In the genomic region with DNA sequence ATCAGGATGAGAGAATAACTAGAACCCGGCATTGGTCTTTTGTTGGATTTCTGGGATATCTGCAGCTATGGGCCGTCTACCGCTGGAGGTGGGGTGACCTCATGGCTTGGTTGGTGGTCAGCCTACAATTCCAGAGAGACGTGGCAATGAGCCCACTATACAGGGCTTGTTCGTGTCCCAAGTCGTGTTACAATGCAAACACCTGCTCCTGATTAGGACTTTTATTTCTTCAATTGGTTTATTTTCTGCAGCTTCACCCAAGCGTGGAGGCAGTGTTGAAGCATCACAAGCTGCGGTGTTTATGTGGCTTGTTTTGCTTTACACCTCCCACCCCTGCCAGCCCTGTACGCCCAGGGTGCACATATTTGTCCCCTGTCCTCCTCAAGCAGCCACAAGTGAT, we compare ENCODE assay signal across 26 cellular contexts.
DNase-seq lines count a peak whose midpoint lies in the region; ATAC-seq and TF ChIP-seq lines count a peak whose summit lies in the region.
"Had no signal": no experiment of that assay in that cellular context is flagged by ENCODE, and none has a peak within 500 bp of the region (broad histone marks: within the 10 kb centered on the region; RNA-seq: fewer than 3 reads in every experiment).

No MANE protein-coding gene starts in this region.

- peak overlapping the region; percentile 70 for H4K91ac ChIP-seq in mesenchymal stem cell (ENCODE audit: low read length)

- H3K14ac ChIP-seq in mesenchymal stem cell (ENCODE audit: low read length in 2 of 2): no peak overlapping the region

- peaks cover 79% of the 10 kb centered on the region for H3K4me1 Mint-ChIP-seq in HFFc6 (ENCODE audit: low read depth)
- H3K4me1 Mint-ChIP-seq in type B pancreatic cell (ENCODE audit: unreplicated experiment): peaks cover 49% of the 10 kb centered on the region
- H3K4me1 Mint-ChIP-seq: CD8-positive, alpha-beta memory T cell; central memory CD8-positive, alpha-beta T cell; naive thymus-derived CD4-positive, alpha-beta T cell had no signal

- H2BK15ac ChIP-seq in mesenchymal stem cell (ENCODE audit: low read depth, poor library complexity, severe bottlenecking): peak overlapping the region; percentile 26

- peak overlapping the region; percentile 59 for H4K8ac ChIP-seq in mesenchymal stem cell (ENCODE audit: low read length)

- peaks cover 0 to 11% of the 10 kb centered on the region in 2 experiments for H3K36me3 ChIP-seq in mesenchymal stem cell (ENCODE audit: control insufficient read depth in 1 of 2, insufficient read depth in 2 of 2, low read depth in 1 of 2, low read length in 2 of 2)
- H3K36me3 ChIP-seq: ovary had no signal

- no peaks in the 10 kb centered on the region for H3K9me3 ChIP-seq in mesenchymal stem cell (ENCODE audit: control insufficient read depth, low read length)
- H3K9me3 ChIP-seq: ovary had no signal

- H3K23ac ChIP-seq in mesenchymal stem cell (ENCODE audit: low read length in 2 of 2): no peak overlapping the region

- peak overlapping the region; percentile 51; the same call in 1 of the 2 replicates for H3K27ac Mint-ChIP-seq in HFFc6
- peak overlapping the region; percentile 87 for H3K27ac Mint-ChIP-seq in type B pancreatic cell
- H3K27ac Mint-ChIP-seq: CD8-positive, alpha-beta memory T cell; naive thymus-derived CD4-positive, alpha-beta T cell had no signal

- H2AK5ac ChIP-seq in mesenchymal stem cell (ENCODE audit: low read length, severe bottlenecking): peak overlapping the region; percentile 89

- ATAC-seq in GM19455 (IDR thresholded peaks at IDR 0.05; ENCODE audit: unreplicated experiment): no peak
- ATAC-seq in HG03095 (IDR thresholded peaks at IDR 0.05; ENCODE audit: unreplicated experiment): no peak
- ATAC-seq: foreskin keratinocyte; GM12878; left colon; naive thymus-derived CD4-positive, alpha-beta T cell had no signal

- no peak overlapping the region for H2BK120ac ChIP-seq in mesenchymal stem cell (ENCODE audit: low read depth, low read length)

- H2BK5ac ChIP-seq in mesenchymal stem cell (ENCODE audit: low read depth, low read length, poor library complexity, severe bottlenecking): no peak overlapping the region

- in situ Hi-C loops in astrocyte of the cerebellum (cut with HindIII; ENCODE audit: low sequenced_read_pairs): no loop called here

- no peak overlapping the region for H3K4me2 ChIP-seq in mesenchymal stem cell (ENCODE audit: low read length, poor library complexity, severe bottlenecking)
- H3K4me2 ChIP-seq: KMS-11 had no signal

- no peaks in the 10 kb centered on the region for H3K9me3 Mint-ChIP-seq in HFFc6
- H3K9me3 Mint-ChIP-seq in type B pancreatic cell: no peaks in the 10 kb centered on the region
- H3K9me3 Mint-ChIP-seq: CD8-positive, alpha-beta memory T cell; central memory CD8-positive, alpha-beta T cell; naive thymus-derived CD4-positive, alpha-beta T cell had no signal

- H3K4me3 ChIP-seq in astrocyte of the cerebellum (ENCODE audit: low read depth, low read length) (no peak overlapping the region), mesenchymal stem cell (ENCODE audit: insufficient read depth in 1 of 2, low read depth in 1 of 2, low read length in 2 of 2) (no peak overlapping the region)
- H3K4me3 ChIP-seq: GM12878, ovary, SK-N-MC had no signal

- H2AFZ ChIP-seq in mesenchymal stem cell (ENCODE audit: low read depth, low read length): no peak overlapping the region

- peak overlapping the region; percentile 71 to 76 for H3K4ac ChIP-seq in mesenchymal stem cell (ENCODE audit: low read depth in 1 of 2, low read length in 2 of 2)

- peaks cover 2% of the 10 kb centered on the region; the same call in 1 of the 2 replicates for H3K27me3 Mint-ChIP-seq in HFFc6 (ENCODE audit: insufficient read depth)
- H3K27me3 Mint-ChIP-seq in type B pancreatic cell: no peaks in the 10 kb centered on the region

- H3K18ac ChIP-seq in mesenchymal stem cell (ENCODE audit: low read depth in 1 of 2, low read length in 2 of 2): peak overlapping the region; percentile 89 to 98

- peaks cover 59% of the 10 kb centered on the region for H3K4me1 ChIP-seq in mesenchymal stem cell (ENCODE audit: control insufficient read depth, insufficient read depth, low read depth, low read length)

- DNase-seq in HFFc6 (no peak), astrocyte of the cerebellum (ENCODE audit: low read depth) (peak; percentile 31), mesenchymal stem cell (no peak), type B pancreatic cell (ENCODE audit: extremely low spot score, unreplicated experiment) (no peak)
- DNase-seq in stimulated activated CD4-positive, alpha-beta T cell treated with anti-CD3 and anti-CD28 coated beads, Interleukin-2, amount 100 ng/mL, for 48 hours: no peak
- DNase-seq: activated CD4-positive, alpha-beta T cell treated with anti-CD3 and anti-CD28 coated beads for 48 hours; activated naive CD4-positive, alpha-beta T cell treated with Interleukin-2 at 50 U/mL for 16 hours; activated T-cell treated with anti-CD3 and anti-CD28 coated beads, Interleukin-2, amount 50 U/mL, for 48 hours; AML-193; CD8-positive, alpha-beta memory T cell; DMS53; foreskin keratinocyte; left colon; naive thymus-derived CD4-positive, alpha-beta T cell; NCI-H2171 treated with DMSO at 0.1 percent for 48 hours; NCI-H69; ovary; RPMI8226; stimulated activated naive CD4-positive, alpha-beta T cell treated with Interleukin-2 at 50 U/mL for 16 hours; T-helper 2 cell had no signal

- WGBS in mesenchymal stem cell: 89% methylated on average over 9 of the region's 9 CpGs

- H3K36me3 Mint-ChIP-seq in HFFc6 (ENCODE audit: low read depth) (no peaks in the 10 kb centered on the region; the same call in 1 of the 2 replicates), type B pancreatic cell (no peaks in the 10 kb centered on the region)
- H3K36me3 Mint-ChIP-seq: CD8-positive, alpha-beta memory T cell; naive thymus-derived CD4-positive, alpha-beta T cell had no signal

- H3K27ac ChIP-seq in mesenchymal stem cell (ENCODE audit: low read length, poor library complexity, severe bottlenecking): no peak overlapping the region
- H3K27ac ChIP-seq: foreskin keratinocyte, KMS-11, SK-N-MC had no signal

- no peak for TF ChIP-seq CTCF in HFFc6 (IDR thresholded peaks at IDR 0.05)
- TF ChIP-seq CTCF in astrocyte of the cerebellum (IDR thresholded peaks at IDR 0.05; ENCODE audit: low read depth, low read length, missing control alignments): no peak
- TF ChIP-seq CTCF in type B pancreatic cell (conservative IDR thresholded peaks at IDR 0.05): no peak

- H3K4me3 Mint-ChIP-seq in HFFc6 (no peak overlapping the region), type B pancreatic cell (no peak overlapping the region)
- H3K4me3 Mint-ChIP-seq: CD8-positive, alpha-beta memory T cell; central memory CD8-positive, alpha-beta T cell; naive thymus-derived CD4-positive, alpha-beta T cell had no signal

- peaks cover 33% of the 10 kb centered on the region for H3K79me1 ChIP-seq in mesenchymal stem cell (replicated peaks; ENCODE audit: low read length, poor library complexity, severe bottlenecking)

- no peak overlapping the region for H3K9ac ChIP-seq in mesenchymal stem cell (ENCODE audit: low read length)
- H3K9ac ChIP-seq: KMS-11 had no signal

- peak overlapping the region; percentile 87 to 98 for H2BK12ac ChIP-seq in mesenchymal stem cell (ENCODE audit: low read length in 2 of 2)

- H3K27me3 ChIP-seq in mesenchymal stem cell (ENCODE audit: control insufficient read depth in 1 of 2, insufficient read depth in 1 of 2, low read length in 2 of 2): no peaks in the 10 kb centered on the region
- H3K27me3 ChIP-seq: foreskin keratinocyte, ovary had no signal
